In the genomic region with DNA sequence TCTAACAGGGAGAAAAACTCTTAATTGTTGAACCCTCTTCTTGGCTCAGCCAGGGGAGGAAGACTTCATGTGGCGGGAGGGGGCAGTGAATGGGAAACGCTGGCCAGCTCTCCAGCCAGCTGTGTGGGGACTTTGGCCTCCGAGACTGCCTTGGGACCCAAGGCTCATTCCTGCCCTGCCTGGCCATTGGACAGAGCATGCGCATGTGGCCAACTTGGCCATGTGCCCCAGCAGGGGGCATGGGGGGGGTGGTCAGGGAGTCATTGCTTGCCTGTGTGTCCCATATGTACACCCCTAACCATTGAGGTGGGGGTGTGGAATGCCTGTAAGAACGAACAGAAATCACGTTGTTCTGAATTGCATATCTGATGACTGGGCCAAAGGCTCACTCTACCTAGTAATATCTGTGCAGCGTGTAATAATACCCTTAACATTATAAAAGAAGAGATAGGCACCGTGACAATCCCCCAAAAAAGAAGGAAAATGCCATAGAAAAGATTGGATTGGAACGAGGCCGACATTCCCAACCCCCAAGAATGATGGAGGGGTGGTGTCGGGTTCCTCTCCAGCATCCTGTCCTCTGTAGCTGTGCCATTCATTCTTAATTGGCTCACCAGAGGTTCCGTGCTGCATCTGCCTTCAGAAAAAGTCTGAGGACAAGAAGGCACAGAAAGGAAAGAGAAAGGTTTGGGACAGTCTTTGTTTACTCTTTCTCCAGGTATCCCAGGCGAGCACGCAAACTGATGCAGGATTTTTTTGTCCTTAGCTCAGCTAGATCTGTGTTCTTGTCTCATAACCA, we compare ENCODE assay signal across 34 cellular contexts.
"Had no signal": no experiment of that assay in that cellular context is flagged by ENCODE, and none has a peak within 500 bp of the region (broad histone marks: within the 10 kb centered on the region; RNA-seq: fewer than 3 reads in every experiment).

No MANE protein-coding gene starts in this region.

- H3K4me1 Mint-ChIP-seq: activated T-helper 17 cell treated with anti-CD3 and anti-CD28 coated beads, Interleukin-2, amount 50 U/mL, for 72 hours had no signal

- ATAC-seq: activated CD8-positive, alpha-beta T cell treated with anti-CD3 and anti-CD28 coated beads for 36 hours; activated T-cell treated with anti-CD3 and anti-CD28 coated beads, Interleukin-2, amount 50 U/mL, for 72 hours; activated T-helper 17 cell treated with anti-CD3 and anti-CD28 coated beads, Interleukin-2, amount 50 U/mL, for 72 hours; Right ventricle myocardium inferior; SK-N-SH treated with all-trans-retinoic acid at 6 μM for 48 hours had no signal

- H3K4me2 ChIP-seq: KMS-11, PC-9 had no signal

- H3K9me3 Mint-ChIP-seq: activated naive CD4-positive, alpha-beta T cell treated with anti-CD3 and anti-CD28 coated beads, Interleukin-2, amount 50 U/mL, for 24 hours; activated T-cell treated with anti-CD3 and anti-CD28 coated beads, Interleukin-2, amount 50 U/mL, for 72 hours; activated T-helper 17 cell treated with anti-CD3 and anti-CD28 coated beads, Interleukin-2, amount 50 U/mL, for 72 hours; central memory CD8-positive, alpha-beta T cell had no signal

- H3K4me3 ChIP-seq: ascending aorta, cardiac muscle cell, PC-9 had no signal

- H3K36me3 ChIP-seq: ascending aorta, cardiac muscle cell had no signal

- DNase-seq: activated CD4-positive, alpha-beta T cell treated with anti-CD3 and anti-CD28 coated beads for 1 hour; activated CD4-positive, alpha-beta T cell treated with anti-CD3 and anti-CD28 coated beads for 48 hours; activated CD4-positive, alpha-beta T cell treated with anti-CD3 and anti-CD28 coated beads, Interleukin-2, amount 50 U/mL, for 4 hours; activated CD4-positive, CD25-positive, alpha-beta regulatory T cell; activated CD8-positive, alpha-beta T cell treated with anti-CD3 and anti-CD28 coated beads for 36 hours; activated effector memory CD4-positive, alpha-beta T cell treated with anti-CD3 and anti-CD28 coated beads, Interleukin-2, amount 50 U/mL, for 16 hours; activated naive CD4-positive, alpha-beta T cell; activated naive CD8-positive, alpha-beta T cell treated with anti-CD3 and anti-CD28 coated beads, Interleukin-2, amount 10 ng/mL, durations not matched to agents 7 days and 5 days; activated T-cell treated with anti-CD3 and anti-CD28 coated beads, Interleukin-2, amount 50 U/mL, for 1 hour; activated T-cell treated with anti-CD3 and anti-CD28 coated beads, Interleukin-2, amount 50 U/mL, for 72 hours; amygdala; NCI-H1105; NCI-H1417 treated with DMSO at 0.1 percent for 48 hours; NCI-H187 treated with DMSO at 0.1 percent for 48 hours; NCI-H2081; NCI-H510A; NCI-H526; NCI-H82; PC-9; SIG-M5; T-helper 1 cell; T-helper 2 cell; T-helper 9 cell had no signal

- H2AFZ ChIP-seq: PC-9 had no signal

- H3K9me3 ChIP-seq: ascending aorta had no signal

- H3K36me3 Mint-ChIP-seq: activated naive CD4-positive, alpha-beta T cell treated with anti-CD3 and anti-CD28 coated beads, Interleukin-2, amount 50 U/mL, for 24 hours; activated naive CD8-positive, alpha-beta T cell treated with anti-CD3 and anti-CD28 coated beads, Interleukin-2, amount 10 ng/mL, durations not matched to agents 7 days and 5 days had no signal

- H3K27me3 ChIP-seq: ascending aorta had no signal

- H3K4me1 ChIP-seq: ascending aorta had no signal

- H3K9ac ChIP-seq: KMS-11 had no signal

- H3K27me3 Mint-ChIP-seq: activated naive CD4-positive, alpha-beta T cell treated with anti-CD3 and anti-CD28 coated beads, Interleukin-2, amount 50 U/mL, for 24 hours; activated naive CD8-positive, alpha-beta T cell treated with anti-CD3 and anti-CD28 coated beads, Interleukin-2, amount 10 ng/mL, durations not matched to agents 7 days and 5 days; activated T-helper 17 cell treated with anti-CD3 and anti-CD28 coated beads, Interleukin-2, amount 50 U/mL, for 72 hours; central memory CD8-positive, alpha-beta T cell had no signal

- H3K27ac ChIP-seq: ascending aorta, cardiac muscle cell, KMS-11, PC-9, RWPE1, VCaP had no signal

- FAIRE-seq: RCC 7860 had no signal

- H3K27ac Mint-ChIP-seq: activated CD8-positive, alpha-beta T cell treated with anti-CD3 and anti-CD28 coated beads for 36 hours; activated naive CD4-positive, alpha-beta T cell treated with anti-CD3 and anti-CD28 coated beads, Interleukin-2, amount 50 U/mL, for 24 hours; activated naive CD8-positive, alpha-beta T cell treated with anti-CD3 and anti-CD28 coated beads, Interleukin-2, amount 10 ng/mL, durations not matched to agents 7 days and 5 days; activated T-cell treated with anti-CD3 and anti-CD28 coated beads, Interleukin-2, amount 50 U/mL, for 72 hours; activated T-helper 17 cell treated with anti-CD3 and anti-CD28 coated beads, Interleukin-2, amount 50 U/mL, for 72 hours had no signal

- H3K4me3 Mint-ChIP-seq: activated CD8-positive, alpha-beta T cell treated with anti-CD3 and anti-CD28 coated beads for 36 hours; activated naive CD4-positive, alpha-beta T cell treated with anti-CD3 and anti-CD28 coated beads, Interleukin-2, amount 50 U/mL, for 24 hours; activated naive CD8-positive, alpha-beta T cell treated with anti-CD3 and anti-CD28 coated beads, Interleukin-2, amount 10 ng/mL, durations not matched to agents 7 days and 5 days; activated T-cell treated with anti-CD3 and anti-CD28 coated beads, Interleukin-2, amount 50 U/mL, for 72 hours; activated T-helper 17 cell treated with anti-CD3 and anti-CD28 coated beads, Interleukin-2, amount 50 U/mL, for 72 hours; central memory CD8-positive, alpha-beta T cell had no signal
